In the genomic region with DNA sequence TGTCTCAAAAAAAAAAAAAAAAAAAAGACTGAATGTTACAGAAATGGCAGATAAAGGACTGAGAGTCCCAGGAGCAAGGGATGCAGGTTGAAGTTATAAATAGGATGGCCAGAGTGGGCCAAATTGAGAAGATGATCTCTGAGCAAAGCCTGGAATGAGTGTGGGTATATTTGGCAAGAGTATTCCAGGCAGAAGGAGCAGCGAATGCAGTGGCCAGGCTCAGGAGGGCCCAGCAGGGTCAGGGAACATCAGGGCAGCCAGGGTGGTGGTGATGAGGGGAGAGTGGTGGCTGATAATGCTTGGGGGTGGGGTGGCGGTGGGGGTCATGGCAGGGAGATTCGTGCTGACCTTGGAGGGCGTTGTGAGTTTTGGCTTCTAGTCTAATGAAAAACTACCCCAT, we compare ENCODE assay signal across 25 cellular contexts.
"Had no signal": no experiment of that assay in that cellular context is flagged by ENCODE, and none has a peak within 500 bp of the region (broad histone marks: within the 10 kb centered on the region; RNA-seq: fewer than 3 reads in every experiment).

No MANE protein-coding gene starts in this region.

- H3K9me3 ChIP-seq: MG63, SJSA1 had no signal

- ATAC-seq: HepG2, Panc1, PC-3 had no signal

- H3K4me3 ChIP-seq: MG63, SJSA1, SK-N-MC had no signal

- H3K36me3 ChIP-seq: MG63, SJSA1 had no signal

- H3K27me3 ChIP-seq: MG63, SJSA1 had no signal

- H3K27ac ChIP-seq: RWPE1, SJSA1, SK-N-MC had no signal

- DNase-seq: IMR-90, Karpas-422, KG1, MG63, NCI-H1092, NCI-H1105 treated with DMSO at 0.1 percent for 48 hours, NCI-H1417 treated with DMSO at 0.1 percent for 48 hours, NCI-H146, NCI-H1694 treated with DMSO at 0.1 percent for 48 hours, NCI-H1930, NCI-H2081, NCI-H2107, NCI-H226, NCI-H446, NCI-H510A, NCI-H524 treated with DMSO at 0.1 percent for 48 hours, NCI-H69, NCI-H774, PC-3, SIG-M5 had no signal
